Comparison of ENCODE assay signal across 10 cellular contexts in the genomic region with DNA sequence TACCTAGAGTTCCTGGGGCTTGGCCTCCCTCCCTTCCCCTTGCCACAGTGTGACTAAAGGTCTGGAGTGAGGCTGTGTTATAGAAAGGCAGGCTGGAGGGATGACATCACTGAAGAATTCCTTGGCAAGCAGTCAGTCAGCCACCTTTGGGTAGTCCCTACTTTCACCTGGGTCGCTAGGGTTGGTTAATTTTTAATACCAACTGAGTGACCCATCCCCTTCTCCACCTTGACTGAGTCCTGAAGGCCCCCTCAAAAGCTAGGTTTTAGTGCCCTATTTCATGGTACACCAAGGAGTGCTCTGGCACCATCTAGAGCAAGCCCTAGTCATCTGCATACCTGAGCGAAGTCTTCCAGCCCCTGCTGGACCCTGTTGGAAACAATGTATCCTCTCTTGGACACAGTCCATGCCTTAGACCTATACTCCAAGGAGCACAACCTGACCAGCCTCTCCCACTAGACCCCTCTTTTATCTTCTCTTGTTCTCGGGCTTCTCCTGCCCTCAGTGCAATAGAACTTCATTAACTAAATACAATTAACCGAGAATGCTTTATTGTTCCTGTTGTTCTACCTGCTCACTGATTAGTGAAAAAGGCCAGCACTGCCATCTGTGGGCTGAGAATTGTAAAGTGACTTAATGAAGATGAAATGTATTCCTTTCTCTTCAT. TPM values are rescaled to one million over a fixed set of nuclear protein-coding genes. Genes with fewer than 3 reads are reported as not detected.
DNase-seq lines count a peak whose midpoint lies in the region; ATAC-seq, FAIRE-seq and TF ChIP-seq lines count a peak whose summit lies in the region.
"Had no signal": no experiment of that assay in that cellular context is flagged by ENCODE, and none has a peak within 500 bp of the region (broad histone marks: within the 10 kb centered on the region; RNA-seq: fewer than 3 reads in every experiment).

No MANE protein-coding gene starts in this region.

- H2BK20ac ChIP-seq in H9 (ENCODE audit: low read depth, low read length, poor library complexity, severe bottlenecking) = no peak overlapping the region

- no peak overlapping the region for H3K27ac Mint-ChIP-seq in H9

- H3K4me3 Mint-ChIP-seq in H9 = no peak overlapping the region

- no peaks in the 10 kb centered on the region for H3K9me2 ChIP-seq in OCI-LY7 (ENCODE audit: insufficient read depth, low read length)

- H3K18ac ChIP-seq in H9 (ENCODE audit: insufficient read length, low read depth, low read length) = no peak overlapping the region

- POLR2A ChIA-PET in OCI-LY7 (lab: Charles Lee) = interaction anchor here (0.8 kb wide), 1 partner anchor 213 kb away, joined by 3 read pairs; no protein-coding TSS in a partner anchor

- H3K27me3 ChIP-seq in H9 (ENCODE audit: insufficient read depth, low read length) = no peaks in the 10 kb centered on the region
- H3K27me3 ChIP-seq in cardiac muscle cell = no peaks in the 10 kb centered on the region
- H3K27me3 ChIP-seq in small intestine (ENCODE audit: control insufficient read depth in 2 of 2, insufficient read depth in 2 of 2, low read length in 2 of 2) = no peaks in the 10 kb centered on the region

- no peaks in the 10 kb centered on the region for H4K20me1 ChIP-seq in H9 (ENCODE audit: control insufficient read depth, insufficient read depth, insufficient read length)
- H4K20me1 ChIP-seq in OCI-LY7 (ENCODE audit: insufficient read depth, low read length) = no peaks in the 10 kb centered on the region

- DNase-seq in H9 = peak; percentile 47
- DNase-seq in OCI-LY7 (ENCODE audit: low spot score) = no peak
- DNase-seq in cardiac muscle cell (ENCODE audit: low read depth in 1 of 2, low spot score in 1 of 2) = peak in 1 of 2 donors; percentile 39
- peak; percentile 55 for DNase-seq in small intestine
- DNase-seq in SKM-1 treated with dmso at 0.1 percent for 144 hours (lab: John Stamatoyannopoulos, UW; ENCODE audit: unreplicated experiment) = no peak
- DNase-seq in activated CD4-positive, alpha-beta T cell treated with anti-CD3 and anti-CD28 coated beads, Interleukin-2, amount 50 U/mL, for 48 hours = no peak
- DNase-seq: NCI-H1417 treated with DMSO at 0.1 percent for 48 hours; stimulated activated CD4-positive, alpha-beta T cell treated with anti-CD3 and anti-CD28 coated beads, Interleukin-15, amount 100 ng/mL, for 24 hours had no signal

- H3K4me1 ChIP-seq in H9 (ENCODE audit: insufficient read depth, low read length) (no peaks in the 10 kb centered on the region), OCI-LY7 (ENCODE audit: insufficient read depth, low read length, poor library complexity, severe bottlenecking) (no peaks in the 10 kb centered on the region), cardiac muscle cell (ENCODE audit: low read depth) (peaks cover 23% of the 10 kb centered on the region), small intestine (ENCODE audit: control insufficient read depth in 2 of 2, insufficient read depth in 1 of 2, low read depth in 1 of 2, low read length in 1 of 2) (peaks cover 0 to 6% of the 10 kb centered on the region in 2 donors)

- no peaks in the 10 kb centered on the region for H3K23me2 ChIP-seq in H9 (ENCODE audit: insufficient read length, low read depth, low read length, poor library complexity, severe bottlenecking)

- no peak overlapping the region for H4K5ac ChIP-seq in H9 (ENCODE audit: insufficient read length, low read depth, low read length)

- TF ChIP-seq CTCF in H9 (conservative IDR thresholded peaks at IDR 0.05) = peak; percentile 61; the same call in 2 of the 3 replicates
- peak; percentile 51 for TF ChIP-seq CTCF in OCI-LY7 (conservative IDR thresholded peaks at IDR 0.05; ENCODE audit: low read length)
- peak; percentile 19 for TF ChIP-seq CTCF in cardiac muscle cell (IDR thresholded peaks at IDR 0.05; ENCODE audit: low read depth, low read length)

- H2AFZ ChIP-seq in H9 (ENCODE audit: low read length) = no peak overlapping the region
- no peak overlapping the region for H2AFZ ChIP-seq in OCI-LY7 (ENCODE audit: low read length)

- H3K14ac ChIP-seq in H9 (ENCODE audit: insufficient read depth, low read length) = no peak overlapping the region

- no peak overlapping the region for H3K9ac ChIP-seq in H9 (ENCODE audit: extremely low read depth, insufficient read length, low read length)

- H3K4me3 ChIP-seq in OCI-LY7 (ENCODE audit: low read depth, low read length, poor library complexity, severe bottlenecking) = no peak overlapping the region
- H3K4me3 ChIP-seq in cardiac muscle cell = no peak overlapping the region
- H3K4me3 ChIP-seq in small intestine (ENCODE audit: low read depth in 1 of 2, low read length in 2 of 2) = no peak overlapping the region

- WGBS in H9 (ENCODE audit: extremely low coverage, insufficient read length, low lambda C conversion rate) = no CpG with 5 or more reads among the region's 4 CpGs
- 32 to 69% (median 51%) methylated on average over 4 of the region's 4 CpGs for WGBS in small intestine, 3 donors

- H3K79me2 ChIP-seq in H9 (ENCODE audit: insufficient read depth, low read length) (no peaks in the 10 kb centered on the region), OCI-LY7 (ENCODE audit: insufficient read depth, low read depth, low read length) (no peaks in the 10 kb centered on the region)

- H4K91ac ChIP-seq in H9 (ENCODE audit: insufficient read length, low read depth, low read length) = no peak overlapping the region

- ATAC-seq in HG03097 (IDR thresholded peaks at IDR 0.05; ENCODE audit: low FRiP score, unreplicated experiment) (no peak), GM19463 (IDR thresholded peaks at IDR 0.05; ENCODE audit: unreplicated experiment) (no peak)

- H3K23ac ChIP-seq in H9 (ENCODE audit: insufficient read length, low read depth, low read length) = no peak overlapping the region

- H3K4ac ChIP-seq in H9 (ENCODE audit: low read depth, low read length) = no peak overlapping the region

- CTCF ChIA-PET in OCI-LY7 (lab: Charles Lee; ENCODE audit: unreplicated experiment) = no interaction called here

- peaks cover 0 to 2% of the 10 kb centered on the region in 2 experiments; a peak in 1 of 5 replicates for H3K9me3 Mint-ChIP-seq in H9

- no peaks in the 10 kb centered on the region for H3K36me3 ChIP-seq in OCI-LY7 (ENCODE audit: insufficient read depth, low read length)
- H3K36me3 ChIP-seq in cardiac muscle cell = peaks cover 6% of the 10 kb centered on the region
- no peaks in the 10 kb centered on the region for H3K36me3 ChIP-seq in small intestine (ENCODE audit: control insufficient read depth in 2 of 2, insufficient read depth in 2 of 2, low read length in 2 of 2)

- H3K36me3 Mint-ChIP-seq in H9 (ENCODE audit: insufficient read depth in 1 of 3, low read depth in 3 of 3) = no peaks in the 10 kb centered on the region

- H3K4me1 Mint-ChIP-seq in H9 = no peaks in the 10 kb centered on the region; a peak in 1 of 4 replicates

- no peak overlapping the region for H2AK5ac ChIP-seq in H9 (ENCODE audit: insufficient read length, low read length)

- no TSS peak for BruUV-seq in OCI-LY7 (replicated peaks; lab: Mats Ljungman, UMichigan)

- no peak overlapping the region for H2BK12ac ChIP-seq in H9 (ENCODE audit: insufficient read length, low read depth, low read length)

- no peak overlapping the region for H2BK5ac ChIP-seq in H9 (ENCODE audit: insufficient read length, low read length)

- H3K79me1 ChIP-seq in H9 (ENCODE audit: insufficient read depth, low read depth, low read length, poor library complexity, severe bottlenecking) = no peaks in the 10 kb centered on the region

- no peak overlapping the region for H2BK120ac ChIP-seq in H9 (ENCODE audit: low read depth, low read length, poor library complexity, severe bottlenecking)

- H3K27me3 Mint-ChIP-seq in H9 (ENCODE audit: low read depth) = no peaks in the 10 kb centered on the region

- H4K8ac ChIP-seq in H9 (replicated peaks; ENCODE audit: insufficient read length, low read depth, low read length) = no peak overlapping the region

- H3K9me3 ChIP-seq in H9 (ENCODE audit: control insufficient read depth, low read depth, low read length) (no peaks in the 10 kb centered on the region), OCI-LY7 (ENCODE audit: low read length) (no peaks in the 10 kb centered on the region), cardiac muscle cell (ENCODE audit: low read depth) (no peaks in the 10 kb centered on the region), small intestine (ENCODE audit: control insufficient read depth, low read depth) (no peaks in the 10 kb centered on the region)

- H3K4me2 ChIP-seq in H9 (ENCODE audit: insufficient read depth, insufficient read length, low read length) (no peak overlapping the region), OCI-LY7 (ENCODE audit: low read length) (no peak overlapping the region)

- intact Hi-C loops in OCI-LY7 (cut with micrococcal nuclease; ENCODE audit: unreplicated experiment) = loop anchor here (1.0 to 5.0 kb wide), 2 partner anchors 114 to 175 kb away; no protein-coding TSS in a partner anchor

- FAIRE-seq in small intestine (lab: Jason Lieb, UNC) = no peak

- no peak overlapping the region for H3K27ac ChIP-seq in H9 (ENCODE audit: insufficient read length, low read depth, low read length)
- no peak overlapping the region for H3K27ac ChIP-seq in OCI-LY7 (ENCODE audit: low read depth, low read length, poor library complexity, severe bottlenecking)
- H3K27ac ChIP-seq in cardiac muscle cell = peak overlapping the region; percentile 1
- H3K27ac ChIP-seq in small intestine (ENCODE audit: low read depth in 1 of 2, low read length in 1 of 2) = no peak overlapping the region

- no peak overlapping the region for H3T11ph ChIP-seq in H9 (ENCODE audit: low read length)

- H2BK15ac ChIP-seq in H9 (ENCODE audit: low read depth, low read length) = no peak overlapping the region

- no peak overlapping the region for H3K56ac ChIP-seq in H9 (ENCODE audit: insufficient read length, low read depth, low read length)

RNA-seq across cellular contexts. Expression of gene RIN2, which starts 44.6 kb away (rescaled TPM):
- 1.0 and 1.1 TPM in 2 replicates for total RNA-seq in H9 (2021)
- not detected in 2 replicates for total RNA-seq in OCI-LY7 (2014; rRNA removed; shearing (Covaris generic))
- total RNA-seq in OCI-LY7 (2022) = not detected in 2 replicates
- 33.8 and 42.4 TPM in 2 replicates for total RNA-seq in cardiac muscle cell
- 18.4 and 19.9 TPM in 2 replicates for polyA plus RNA-seq in cardiac muscle cell
- polyA plus RNA-seq in small intestine = 10 to 100 TPM; 14.3 to 17.0 (median 17.0) TPM

Comparison
In these comparisons a context has a peak if more than half of its experiments do, and no peak if none do; other contexts are left out.
1. DNase-seq: peak in H9 (single experiment) and small intestine (single experiment); none in OCI-LY7 (single experiment), SKM-1 treated with dmso at 0.1 percent for 144 hours (single experiment) and activated CD4-positive, alpha-beta T cell treated with anti-CD3 and anti-CD28 coated beads, Interleukin-2, amount 50 U/mL, for 48 hours (0 of 2).
2. RNA of gene RIN2, which starts 44.6 kb away (total RNA-seq): 33.8 to 42.4 TPM in cardiac muscle cell; 1.0 to 1.1 TPM in H9 and not detected in OCI-LY7; every median in the first group is over 10 times any median in the second.
3. Peak in every context shown above with its lines, with median percentiles within 50 percentile points of each other: CTCF ChIP-seq.